In genomic region chr5:9157020-9157419, GRCh38 we compare ENCODE assay signal across 20 cellular contexts.
"Had no signal": no experiment of that assay in that cellular context is flagged by ENCODE, and none has a peak within 500 bp of the region (broad histone marks: within the 10 kb centered on the region; RNA-seq: fewer than 3 reads in every experiment).

No MANE protein-coding gene starts in this region.

- H3K27ac Mint-ChIP-seq: effector memory CD8-positive, alpha-beta T cell; natural killer cell; stimulated activated memory B cell treated with anti-CD40 and anti-IgM and Interleukin-4, amounts not matched to agents 10 μg/mL and 1 μg/mL and 100 μg/mL, for 72 hours; stimulated activated naive CD8-positive, alpha-beta T cell treated with anti-CD3 and anti-CD28 coated beads, Interleukin-15, Interleukin-2, amounts not matched to agents 100 ng/mL and 50 ng/mL, for 24 hours had no signal

- H3K4me1 Mint-ChIP-seq: natural killer cell; stimulated activated memory B cell treated with anti-CD40 and anti-IgM and Interleukin-4, amounts not matched to agents 10 μg/mL and 1 μg/mL and 100 μg/mL, for 72 hours had no signal

- ATAC-seq: effector memory CD8-positive, alpha-beta T cell; natural killer cell had no signal

- H3K27ac ChIP-seq: gastroesophageal sphincter, heart left ventricle, hepatocyte, left lung, lower lobe of right lung, prostate gland, skin epidermis, thoracic aorta, upper lobe of left lung had no signal

- H3K4me3 ChIP-seq: gastroesophageal sphincter, heart left ventricle, hepatocyte, left lung, lower lobe of right lung, prostate gland, skin epidermis, spleen, thoracic aorta, tibial nerve, upper lobe of left lung had no signal

- H3K27me3 ChIP-seq: gastroesophageal sphincter, heart left ventricle, hepatocyte, left lung, spleen, tibial nerve, upper lobe of left lung had no signal

- H3K36me3 ChIP-seq: gastroesophageal sphincter, left lung, lower lobe of right lung, prostate gland, spleen, thoracic aorta, upper lobe of left lung had no signal

- H2AFZ ChIP-seq: hepatocyte had no signal

- H3K9me3 ChIP-seq: gastroesophageal sphincter, heart left ventricle, left lung, lower lobe of right lung, prostate gland, spleen, thoracic aorta, tibial nerve, upper lobe of left lung had no signal

- H3K4me1 ChIP-seq: gastroesophageal sphincter, left lung, lower lobe of right lung, prostate gland, tibial nerve, upper lobe of left lung had no signal

- H3K79me2 ChIP-seq: hepatocyte had no signal

- H3K4me2 ChIP-seq: hepatocyte had no signal

- H3K27me3 Mint-ChIP-seq: effector memory CD8-positive, alpha-beta T cell; stimulated activated memory B cell treated with anti-CD40 and anti-IgM and Interleukin-4, amounts not matched to agents 10 μg/mL and 1 μg/mL and 100 μg/mL, for 72 hours; stimulated activated naive CD8-positive, alpha-beta T cell treated with anti-CD3 and anti-CD28 coated beads, Interleukin-15, Interleukin-2, amounts not matched to agents 100 ng/mL and 50 ng/mL, for 24 hours had no signal

- DNase-seq: cerebellar nuclear complex; cortex of kidney; effector memory CD8-positive, alpha-beta T cell; left lung; lower lobe of right lung; natural killer cell; right cardiac atrium; spleen; stimulated activated CD4-positive, alpha-beta T cell treated with anti-CD3 and anti-CD28 coated beads, Interleukin-4, amount 100 ng/mL, for 4 hours; upper lobe of left lung had no signal

- H3K4me3 Mint-ChIP-seq: effector memory CD8-positive, alpha-beta T cell; natural killer cell; neural crest cell; stimulated activated memory B cell treated with anti-CD40 and anti-IgM and Interleukin-4, amounts not matched to agents 10 μg/mL and 1 μg/mL and 100 μg/mL, for 72 hours; stimulated activated naive CD8-positive, alpha-beta T cell treated with anti-CD3 and anti-CD28 coated beads, Interleukin-15, Interleukin-2, amounts not matched to agents 100 ng/mL and 50 ng/mL, for 24 hours had no signal

- H3K9me3 Mint-ChIP-seq: neural crest cell had no signal

- H3K36me3 Mint-ChIP-seq: natural killer cell; stimulated activated memory B cell treated with anti-CD40 and anti-IgM and Interleukin-4, amounts not matched to agents 10 μg/mL and 1 μg/mL and 100 μg/mL, for 72 hours had no signal
